8 cellular contexts compared by ENCODE assay signal in genomic region chr15:66503780-66504562, GRCh38. TPM values are rescaled to one million over a fixed set of nuclear protein-coding genes. Genes with fewer than 3 reads are reported as not detected.
A peak's percentile ranks its signal among the peaks of the same experiment; 100 is the strongest.
DNase-seq lines count a peak whose midpoint lies in the region; ATAC-seq, FAIRE-seq and TF ChIP-seq lines count a peak whose summit lies in the region.

No MANE protein-coding gene starts in this region.

- POLR2A ChIA-PET in K562 (lab: Yijun Ruan, JAX): interaction anchor here (0.6 to 2.9 kb wide), 8 partner anchors 12 to 1626 kb away, joined by 3 to 8 read pairs (median 3); partner anchors contain the start of gene LCTL

- no peak for TF ChIP-seq RAD21 in K562 (CRISPR knock-in tag; conservative IDR thresholded peaks at IDR 0.05 in 1 of 2, IDR thresholded peaks at IDR 0.05 in 1 of 2)

- intact Hi-C loops in heart right ventricle (cut with DNase I): no loop called here
- intact Hi-C loops in Right ventricle myocardium superior (cut with DNase I): no loop called here
- intact Hi-C loops in K562 (cut with micrococcal nuclease): no loop called here
- intact Hi-C loops in lower lobe of right lung (cut with DNase I): no loop called here

- peaks cover 5 to 42% (median 28%) of the 10 kb centered on the region in 9 donors for H3K4me1 ChIP-seq in heart right ventricle
- peaks cover 16 to 19% of the 10 kb centered on the region in 2 experiments for H3K4me1 ChIP-seq in K562 (replicated peaks in 1 of 2; ENCODE audit: control insufficient read depth in 2 of 2, insufficient read depth in 2 of 2, low read length in 2 of 2)
- peaks cover 38% of the 10 kb centered on the region for H3K4me1 ChIP-seq in lower lobe of right lung
- H3K4me1 ChIP-seq in urinary bladder (ENCODE audit: insufficient read depth): no peaks in the 10 kb centered on the region

- peak overlapping the region; percentile 97 for H3K4me2 ChIP-seq in K562 (ENCODE audit: insufficient read depth, low read length)

- WGBS in heart right ventricle, 2 donors: 0% methylated on average over 12 of the region's 12 CpGs
- 0% methylated on average over 12 of the region's 12 CpGs for WGBS in K562 (ENCODE audit: insufficient coverage, low coverage, missing lambda C conversion rate)
- WGBS in urinary bladder: under 1% methylated on average over 12 of the region's 12 CpGs

- CTCF ChIA-PET in K562 (lab: Yijun Ruan, JAX; ENCODE audit: low intra/inter-chr PET ratio): no interaction called here

- H3K9me3 ChIP-seq in heart right ventricle (no peaks in the 10 kb centered on the region), K562 (replicated peaks; ENCODE audit: control insufficient read depth, insufficient read depth, low read depth, low read length) (no peaks in the 10 kb centered on the region), lower lobe of right lung (no peaks in the 10 kb centered on the region)

- H3K9me1 ChIP-seq in K562 (ENCODE audit: control insufficient read depth, insufficient read depth, low read length): no peaks in the 10 kb centered on the region

- H3K36me3 ChIP-seq in heart right ventricle (peaks cover 0 to 50% (median 38%) of the 10 kb centered on the region in 9 donors), K562 (ENCODE audit: control insufficient read depth, insufficient read depth, low read length) (peaks cover 52% of the 10 kb centered on the region), lower lobe of right lung (peaks cover 44% of the 10 kb centered on the region), urinary bladder (ENCODE audit: insufficient read depth) (peaks cover 2% of the 10 kb centered on the region)

- DNase-seq in heart right ventricle (no peak), Right ventricle myocardium superior (no peak), K562 (ENCODE audit: extremely low read depth in 1 of 4, low spot score in 3 of 4) (peak in 2 of 4 experiments; percentile 26 to 32), lower lobe of right lung (no peak), D721Med (ENCODE audit: insufficient read length, low spot score) (no peak)
- no peak for DNase-seq in central memory CD4-positive, alpha-beta T cell

- TF ChIP-seq EP300 in K562 (IDR thresholded peaks at IDR 0.05; ENCODE audit: low read length): no peak

- H2AFZ ChIP-seq in K562 (ENCODE audit: low read depth, low read length): no peak overlapping the region

- no peak for TF ChIP-seq POLR2A in K562 (conservative IDR thresholded peaks at IDR 0.05)

- H4K20me1 ChIP-seq in K562 (replicated peaks; ENCODE audit: control insufficient read depth, insufficient read depth, low read length): peaks cover 28% of the 10 kb centered on the region

- H3K27me3 ChIP-seq in heart right ventricle (no peaks in the 10 kb centered on the region), K562 (ENCODE audit: control insufficient read depth in 2 of 2, insufficient read depth in 2 of 2, low read length in 2 of 2) (no peaks in the 10 kb centered on the region), lower lobe of right lung (ENCODE audit: low read depth) (no peaks in the 10 kb centered on the region)

- H3K9ac ChIP-seq in K562 (ENCODE audit: insufficient read depth in 1 of 2, low read depth in 2 of 2, low read length in 2 of 2): peak overlapping the region; percentile 97 to 98

- TSS peak; percentile 46 for BruUV-seq in K562 (replicated peaks; lab: Mats Ljungman, UMichigan)

- H3K27ac ChIP-seq in heart right ventricle: peak overlapping the region; percentile 80 to 98 (median 94)
- H3K27ac ChIP-seq in K562 (ENCODE audit: extremely low read depth, low read depth, low read length): peak overlapping the region; percentile 97
- peak overlapping the region; percentile 97 for H3K27ac ChIP-seq in lower lobe of right lung
- H3K27ac ChIP-seq in urinary bladder (ENCODE audit: low read depth): peak overlapping the region; percentile 44

- H3K4me3 ChIP-seq in heart right ventricle: peak overlapping the region; percentile 57 to 99 (median 86)
- peak overlapping the region; percentile 71 for H3K4me3 ChIP-seq in K562
- H3K4me3 ChIP-seq in lower lobe of right lung: peak overlapping the region; percentile 99
- peak overlapping the region; percentile 59 for H3K4me3 ChIP-seq in urinary bladder (ENCODE audit: low read depth, low read length)

- H3K79me2 ChIP-seq in K562 (ENCODE audit: control insufficient read depth, insufficient read depth, low read length): peaks cover 87% of the 10 kb centered on the region

- no peak for ATAC-seq in heart right ventricle
- no peak for ATAC-seq in Right ventricle myocardium superior (ENCODE audit: poor library complexity)
- ATAC-seq in K562: peak; percentile 7; the same call in 2 of the 3 replicates
- no peak for ATAC-seq in lower lobe of right lung
- no peak for ATAC-seq in HG03432 (IDR thresholded peaks at IDR 0.05; ENCODE audit: unreplicated experiment)

- in situ Hi-C loops in K562 (cut with MboI): no loop called here

- no peak for TF ChIP-seq CTCF in heart right ventricle (IDR thresholded peaks at IDR 0.05)
- TF ChIP-seq CTCF in K562 (IDR thresholded peaks at IDR 0.05 in 2 of 3, conservative IDR thresholded peaks at IDR 0.05 in 1 of 3; ENCODE audit: insufficient read depth in 2 of 3, low read depth in 1 of 3, low read length in 3 of 3): no peak
- TF ChIP-seq CTCF in lower lobe of right lung (IDR thresholded peaks at IDR 0.05): no peak
- TF ChIP-seq CTCF in D721Med (IDR thresholded peaks at IDR 0.05; ENCODE audit: insufficient read depth, missing control alignments): no peak

- FAIRE-seq in K562 (lab: Jason Lieb, UNC) (no peak), D721Med (lab: Jason Lieb, UNC) (no peak)

RNA-seq across cellular contexts. Expression of gene RPL4, which starts 0.7 kb away (rescaled TPM):
- total RNA-seq in heart right ventricle (1,000 to 10,000 TPM; 1,152 to 1,492 (median 1,276) TPM), Right ventricle myocardium superior (1,324 TPM), K562 (2014; rRNA removed) (2,055 and 3,520 TPM in 2 replicates), K562 (2014; rRNA removed; fragmentation: Illumina TruSeq; extraction: Trizol) (5,714 and 5,919 TPM in 2 replicates), K562 (2015; rRNA removed; fragmentation: Illumina TruSeq; extraction: Trizol) (4,633 and 5,069 TPM in 2 replicates), K562 (2021) (3,792 and 4,028 TPM in 2 replicates), lower lobe of right lung (1,655 TPM), urinary bladder (2,996 TPM)
- polyA plus RNA-seq in heart right ventricle (1,000 to 10,000 TPM; 2,017 to 3,057 TPM), K562 (2011; rRNA removed) (6,235 and 7,065 TPM in 2 replicates), K562 (2014; fragmentation: Illumina TruSeq; extraction: Trizol) (7,372 and 7,760 TPM in 2 replicates), K562 (2014; fragmentation: Nextera tagmentation; extraction: Ambion mirVana) (1,000 to 10,000 TPM; 3,604 to 3,827 TPM), K562 (2014; rRNA removed) (5,294 and 6,049 TPM in 2 replicates), urinary bladder (3,806 TPM)
- total RNA-seq in K562 (2011; cell fraction: chromatin; rRNA removed; ENCODE audit: low replicate concordance): 868 and 1,170 TPM in 2 replicates
- total RNA-seq in K562 (2011; cell fraction: nucleolus; rRNA removed): 749 and 792 TPM in 2 replicates
- total RNA-seq in K562 (2011; cell fraction: nucleoplasm; rRNA removed): 1,332 and 2,067 TPM in 2 replicates
- polyA plus RNA-seq in K562 (2011; cell fraction: cytosol; rRNA removed): 6,584 and 7,119 TPM in 2 replicates
- polyA plus RNA-seq in K562 (2011; cell fraction: nucleus; rRNA removed): 2,026 and 2,907 TPM in 2 replicates
- polyA plus RNA-seq in K562 (2012): 3,604 and 6,192 TPM in 2 replicates
- polyA minus RNA-seq in K562 (2011; rRNA and poly(A)+ RNA removed): 4,239 and 4,627 TPM in 2 replicates
- 1,872 and 2,124 TPM in 2 replicates for polyA minus RNA-seq in K562 (2011; cell fraction: cytosol; rRNA and poly(A)+ RNA removed)
- 545 and 1,155 TPM in 2 replicates for polyA minus RNA-seq in K562 (2011; cell fraction: nucleus; rRNA and poly(A)+ RNA removed)

RNA-seq across cellular contexts. Expression of gene ZWILCH, which starts 1.2 kb away (rescaled TPM):
- total RNA-seq in heart right ventricle (1 to 10 TPM; 1.6 to 6.6 (median 2.3) TPM), Right ventricle myocardium superior (2.5 TPM), K562 (2014; rRNA removed) (25.4 and 35.2 TPM in 2 replicates), K562 (2014; rRNA removed; fragmentation: Illumina TruSeq; extraction: Trizol) (59.3 and 62.6 TPM in 2 replicates), K562 (2015; rRNA removed; fragmentation: Illumina TruSeq; extraction: Trizol) (46.8 and 52.0 TPM in 2 replicates), K562 (2021) (36.9 and 41.4 TPM in 2 replicates), lower lobe of right lung (4.1 TPM), urinary bladder (21.3 TPM)
- polyA plus RNA-seq in heart right ventricle (1 to 10 TPM; 1.5 to 2.9 TPM), K562 (2011; rRNA removed) (53.6 and 78.7 TPM in 2 replicates), K562 (2014; fragmentation: Illumina TruSeq; extraction: Trizol) (42.9 and 52.1 TPM in 2 replicates), K562 (2014; fragmentation: Nextera tagmentation; extraction: Ambion mirVana) (10 to 100 TPM; 93.2 to 94.2 TPM), K562 (2014; rRNA removed) (26.7 and 32.8 TPM in 2 replicates), urinary bladder (5.2 TPM)
- total RNA-seq in K562 (2011; cell fraction: chromatin; rRNA removed; ENCODE audit: low replicate concordance): 42.4 and 73.0 TPM in 2 replicates
- total RNA-seq in K562 (2011; cell fraction: nucleolus; rRNA removed): 19.2 and 19.7 TPM in 2 replicates
- total RNA-seq in K562 (2011; cell fraction: nucleoplasm; rRNA removed): 28.9 and 36.6 TPM in 2 replicates
- polyA plus RNA-seq in K562 (2011; cell fraction: cytosol; rRNA removed): 10.3 and 13.4 TPM in 2 replicates
- 22.1 and 25.2 TPM in 2 replicates for polyA plus RNA-seq in K562 (2011; cell fraction: nucleus; rRNA removed)
- polyA plus RNA-seq in K562 (2012): 30.2 and 42.2 TPM in 2 replicates
- polyA minus RNA-seq in K562 (2011; rRNA and poly(A)+ RNA removed): 51.6 and 57.2 TPM in 2 replicates
- 17.5 and 32.3 TPM in 2 replicates for polyA minus RNA-seq in K562 (2011; cell fraction: cytosol; rRNA and poly(A)+ RNA removed)
- 8.5 and 20.5 TPM in 2 replicates for polyA minus RNA-seq in K562 (2011; cell fraction: nucleus; rRNA and poly(A)+ RNA removed)

RNA-seq across cellular contexts. Expression of gene SNAPC5, which starts 6.4 kb away (rescaled TPM):
- total RNA-seq in heart right ventricle (10 to 100 TPM; 28.5 to 41.6 (median 33.9) TPM), Right ventricle myocardium superior (39.6 TPM), K562 (2014; rRNA removed) (67.2 and 96.5 TPM in 2 replicates), K562 (2014; rRNA removed; fragmentation: Illumina TruSeq; extraction: Trizol) (102 and 112 TPM in 2 replicates), K562 (2015; rRNA removed; fragmentation: Illumina TruSeq; extraction: Trizol) (77.0 and 79.9 TPM in 2 replicates), K562 (2021) (56.7 and 57.0 TPM in 2 replicates), lower lobe of right lung (26.1 TPM), urinary bladder (11.1 TPM)
- polyA plus RNA-seq in heart right ventricle (10 to 100 TPM; 32.8 to 48.8 TPM), K562 (2011; rRNA removed) (40.6 and 52.8 TPM in 2 replicates), K562 (2014; fragmentation: Illumina TruSeq; extraction: Trizol) (116 and 118 TPM in 2 replicates), K562 (2014; fragmentation: Nextera tagmentation; extraction: Ambion mirVana) (100 to 1,000 TPM; 155 TPM), K562 (2014; rRNA removed) (70.5 and 80.8 TPM in 2 replicates), urinary bladder (46.2 TPM)
- 14.2 and 24.9 TPM in 2 replicates for total RNA-seq in K562 (2011; cell fraction: chromatin; rRNA removed; ENCODE audit: low replicate concordance)
- total RNA-seq in K562 (2011; cell fraction: nucleolus; rRNA removed): 11.8 and 12.1 TPM in 2 replicates
- total RNA-seq in K562 (2011; cell fraction: nucleoplasm; rRNA removed): 17.7 and 25.2 TPM in 2 replicates
- polyA plus RNA-seq in K562 (2011; cell fraction: cytosol; rRNA removed): 32.9 and 35.6 TPM in 2 replicates
- polyA plus RNA-seq in K562 (2011; cell fraction: nucleus; rRNA removed): 14.5 and 16.3 TPM in 2 replicates
- polyA plus RNA-seq in K562 (2012): 44.1 and 78.8 TPM in 2 replicates
- polyA minus RNA-seq in K562 (2011; rRNA and poly(A)+ RNA removed): 48.9 and 54.3 TPM in 2 replicates
- polyA minus RNA-seq in K562 (2011; cell fraction: cytosol; rRNA and poly(A)+ RNA removed): 21.3 and 26.0 TPM in 2 replicates
- 6.6 and 10.2 TPM in 2 replicates for polyA minus RNA-seq in K562 (2011; cell fraction: nucleus; rRNA and poly(A)+ RNA removed)

Comparison
In these comparisons a context has a peak if more than half of its experiments do, and no peak if none do; other contexts are left out.
1. H3K27ac ChIP-seq: peak in every context shown above with its lines; median percentile 97 in K562; 97 in lower lobe of right lung; 94 in heart right ventricle; 44 in urinary bladder.